ENCODE assay signal across 21 cellular contexts in the genomic region with DNA sequence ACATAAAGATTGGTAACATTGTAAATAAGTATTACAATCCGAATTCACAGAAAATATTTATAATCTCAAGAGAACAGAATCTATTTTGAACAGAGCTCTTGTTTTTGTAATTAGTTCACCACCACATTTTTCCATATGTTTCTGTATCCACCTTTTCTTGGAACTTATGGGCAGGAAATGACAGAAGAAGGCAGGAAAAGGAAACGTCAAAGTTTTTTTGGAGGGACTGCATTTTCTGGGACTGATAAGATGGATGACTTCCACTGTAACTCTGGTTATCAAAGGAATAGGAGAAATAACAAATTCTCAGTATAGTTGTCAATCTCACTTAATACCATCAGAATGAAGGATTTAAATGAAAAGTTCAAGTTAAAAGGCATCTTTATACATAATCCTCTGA.
"Had no signal": no experiment of that assay in that cellular context is flagged by ENCODE, and none has a peak within 500 bp of the region (broad histone marks: within the 10 kb centered on the region; RNA-seq: fewer than 3 reads in every experiment).

No MANE protein-coding gene starts in this region.

- H3K4me1 ChIP-seq: gastrocnemius medialis, pancreas, prostate gland, right lobe of liver, transverse colon had no signal

- H3K36me3 ChIP-seq: gastrocnemius medialis, heart right ventricle, pancreas, prostate gland, right lobe of liver, transverse colon had no signal

- H3K9me3 ChIP-seq: gastrocnemius medialis, heart right ventricle, mucosa of descending colon, pancreas, prostate gland, right lobe of liver, transverse colon had no signal

- H3K27ac Mint-ChIP-seq: dendritic cell treated with granulocyte-macrophage colony-stimulating factor and Interleukin-4, amounts not matched to agents 40 ng/mL and 50 ng/mL, for 4 days; endodermal cell; stimulated activated memory B cell treated with anti-CD40 and anti-IgM and Interleukin-4, amounts not matched to agents 10 μg/mL and 1 μg/mL and 100 μg/mL, for 72 hours; stimulated activated naive CD8-positive, alpha-beta T cell treated with anti-CD3 and anti-CD28 coated beads, Interleukin-15, Interleukin-2, amounts not matched to agents 100 ng/mL and 50 ng/mL, for 24 hours had no signal

- H3K9me3 Mint-ChIP-seq: dendritic cell treated with granulocyte-macrophage colony-stimulating factor and Interleukin-4, amounts not matched to agents 40 ng/mL and 50 ng/mL, for 4 days; naive thymus-derived CD8-positive, alpha-beta T cell; neural crest cell; stimulated activated memory B cell treated with anti-CD40 and anti-IgM and Interleukin-4, amounts not matched to agents 10 μg/mL and 1 μg/mL and 100 μg/mL, for 72 hours; stimulated activated naive CD8-positive, alpha-beta T cell treated with anti-CD3 and anti-CD28 coated beads, Interleukin-15, Interleukin-2, amounts not matched to agents 100 ng/mL and 50 ng/mL, for 24 hours had no signal

- H3K27me3 ChIP-seq: gastrocnemius medialis, heart right ventricle, pancreas, right lobe of liver, transverse colon had no signal

- H3K4me3 Mint-ChIP-seq: dendritic cell treated with granulocyte-macrophage colony-stimulating factor and Interleukin-4, amounts not matched to agents 40 ng/mL and 50 ng/mL, for 4 days; endodermal cell; naive thymus-derived CD8-positive, alpha-beta T cell; neural crest cell; stimulated activated memory B cell treated with anti-CD40 and anti-IgM and Interleukin-4, amounts not matched to agents 10 μg/mL and 1 μg/mL and 100 μg/mL, for 72 hours; stimulated activated naive CD8-positive, alpha-beta T cell treated with anti-CD3 and anti-CD28 coated beads, Interleukin-15, Interleukin-2, amounts not matched to agents 100 ng/mL and 50 ng/mL, for 24 hours had no signal

- H3K36me3 Mint-ChIP-seq: stimulated activated memory B cell treated with anti-CD40 and anti-IgM and Interleukin-4, amounts not matched to agents 10 μg/mL and 1 μg/mL and 100 μg/mL, for 72 hours had no signal

- H3K27ac ChIP-seq: gastrocnemius medialis, pancreas, prostate gland, transverse colon had no signal

- H3K27me3 Mint-ChIP-seq: stimulated activated naive CD8-positive, alpha-beta T cell treated with anti-CD3 and anti-CD28 coated beads, Interleukin-15, Interleukin-2, amounts not matched to agents 100 ng/mL and 50 ng/mL, for 24 hours had no signal

- DNase-seq: cerebellar nuclear complex; endodermal cell; gastrocnemius medialis; heart right ventricle; hypothalamus; kidney glomerular epithelial cell; mucosa of descending colon; naive thymus-derived CD8-positive, alpha-beta T cell; nucleus accumbens; pancreas; retina; right lobe of liver; stimulated activated CD4-positive, alpha-beta T cell treated with anti-CD3 and anti-CD28 coated beads, Interleukin-15, amount 100 ng/mL, for 24 hours; stimulated activated CD4-positive, alpha-beta T cell treated with anti-CD3 and anti-CD28 coated beads, Interleukin-1b, Interleukin-23, amount 100 ng/mL, for 48 hours; stimulated activated CD4-positive, alpha-beta T cell treated with anti-CD3 and anti-CD28 coated beads, Interleukin-4, amount 100 ng/mL, for 24 hours; transverse colon had no signal

- H3K4me3 ChIP-seq: gastrocnemius medialis, heart right ventricle, mucosa of descending colon, pancreas, prostate gland, right lobe of liver, transverse colon had no signal
